In genomic region chr1:228842094-228842775, GRCh38 we compare ENCODE assay signal across 8 cellular contexts.
DNase-seq lines count a peak whose midpoint lies in the region; ATAC-seq lines count a peak whose summit lies in the region.

No MANE protein-coding gene starts in this region.

- H3K9me3 ChIP-seq in mesenchymal stem cell (ENCODE audit: control insufficient read depth, low read length) = peaks cover 4% of the 10 kb centered on the region

- ATAC-seq in HG02798 (IDR thresholded peaks at IDR 0.05; ENCODE audit: poor library complexity, unreplicated experiment) (peak; percentile 68), GM19395 (IDR thresholded peaks at IDR 0.05; ENCODE audit: unreplicated experiment) (no peak)

- H2AFZ ChIP-seq in mesenchymal stem cell (ENCODE audit: low read depth, low read length) = no peak overlapping the region

- no peaks in the 10 kb centered on the region for H3K79me1 ChIP-seq in mesenchymal stem cell (replicated peaks; ENCODE audit: low read length, poor library complexity, severe bottlenecking)

- no peak overlapping the region for H4K91ac ChIP-seq in mesenchymal stem cell (ENCODE audit: low read length)

- H3K4me2 ChIP-seq in mesenchymal stem cell (ENCODE audit: low read length, poor library complexity, severe bottlenecking) = no peak overlapping the region

- WGBS in mesenchymal stem cell = 31% methylated on average over 6 of the region's 6 CpGs

- no peak overlapping the region for H3K14ac ChIP-seq in mesenchymal stem cell (ENCODE audit: low read length in 2 of 2)

- DNase-seq in AG20443 (ENCODE audit: low spot score) (peak; percentile 72), astrocyte of the hippocampus (ENCODE audit: low read depth, low spot score) (peak; percentile 90), mesenchymal stem cell (peak; percentile 88), 8988T (no peak)
- no peak for DNase-seq in stimulated activated CD4-positive, alpha-beta T cell treated with anti-CD3 and anti-CD28 coated beads, Interleukin-15, amount 100 ng/mL, for 24 hours
- DNase-seq in central memory CD4-positive, alpha-beta T cell = no peak

- peaks cover 18% of the 10 kb centered on the region for H3K4me1 ChIP-seq in mesenchymal stem cell (ENCODE audit: control insufficient read depth, insufficient read depth, low read depth, low read length)

- H3K4ac ChIP-seq in mesenchymal stem cell (ENCODE audit: low read depth in 1 of 2, low read length in 2 of 2) = no peak overlapping the region

- no peak overlapping the region for H3K4me3 ChIP-seq in mesenchymal stem cell (ENCODE audit: insufficient read depth in 1 of 2, low read depth in 1 of 2, low read length in 2 of 2)

- H2BK5ac ChIP-seq in mesenchymal stem cell (ENCODE audit: low read depth, low read length, poor library complexity, severe bottlenecking) = no peak overlapping the region

- H4K8ac ChIP-seq in mesenchymal stem cell (ENCODE audit: low read length) = no peak overlapping the region

- H3K27ac ChIP-seq in mesenchymal stem cell (ENCODE audit: low read length, poor library complexity, severe bottlenecking) = no peak overlapping the region

- H3K23ac ChIP-seq in mesenchymal stem cell (ENCODE audit: low read length in 2 of 2) = no peak overlapping the region

- H3K36me3 ChIP-seq in mesenchymal stem cell (ENCODE audit: control insufficient read depth in 1 of 2, insufficient read depth in 2 of 2, low read depth in 1 of 2, low read length in 2 of 2) = no peaks in the 10 kb centered on the region

- no peak overlapping the region for H2BK12ac ChIP-seq in mesenchymal stem cell (ENCODE audit: low read length in 2 of 2)

- no peak overlapping the region for H2AK5ac ChIP-seq in mesenchymal stem cell (ENCODE audit: low read length, severe bottlenecking)

- no peak overlapping the region for H3K9ac ChIP-seq in mesenchymal stem cell (ENCODE audit: low read length)

- H2BK15ac ChIP-seq in mesenchymal stem cell (ENCODE audit: low read depth, poor library complexity, severe bottlenecking) = no peak overlapping the region

- H3K18ac ChIP-seq in mesenchymal stem cell (ENCODE audit: low read depth in 1 of 2, low read length in 2 of 2) = peak overlapping the region in 1 of 2 experiments; percentile 16

- H3K27me3 ChIP-seq in mesenchymal stem cell (ENCODE audit: control insufficient read depth in 1 of 2, insufficient read depth in 1 of 2, low read length in 2 of 2) = no peaks in the 10 kb centered on the region

- no peak overlapping the region for H2BK120ac ChIP-seq in mesenchymal stem cell (ENCODE audit: low read depth, low read length)

Comparison
In these comparisons a context has a peak if more than half of its experiments do, and no peak if none do; other contexts are left out.
1. DNase-seq: peak in AG20443 (single experiment), astrocyte of the hippocampus (single experiment) and mesenchymal stem cell (single experiment); none in 8988T (single experiment), stimulated activated CD4-positive, alpha-beta T cell treated with anti-CD3 and anti-CD28 coated beads, Interleukin-15, amount 100 ng/mL, for 24 hours (single experiment) and central memory CD4-positive, alpha-beta T cell (single experiment).